Comparison of ENCODE assay signal across 3 cellular contexts in genomic region chr6:102832021-102832420, GRCh38.
TF ChIP-seq lines count a peak whose summit lies in the region.

No MANE protein-coding gene starts in this region.

TF ChIP-seq in A549, 52 proteins besides CTCF, POLR2A, EP300 and RAD21:
- peak; percentile 80 for TF ChIP-seq MAFK (IDR thresholded peaks at IDR 0.05; ENCODE audit: partially characterized antibody)
- TF ChIP-seq NFE2L2 (conservative IDR thresholded peaks at IDR 0.05; ENCODE audit: low read length) = no peak

TF ChIP-seq in IMR-90, 13 proteins besides CTCF, POLR2A, EP300 and RAD21:
- TF ChIP-seq RFX5 (IDR thresholded peaks at IDR 0.05; ENCODE audit: low read depth, low read length) = no peak
- TF ChIP-seq RCOR1 (IDR thresholded peaks at IDR 0.05; ENCODE audit: insufficient replicate concordance, low read length) = no peak
- TF ChIP-seq CHD1 (IDR thresholded peaks at IDR 0.05; ENCODE audit: low read depth, low read length) = no peak
- TF ChIP-seq SMC3 (IDR thresholded peaks at IDR 0.05; ENCODE audit: low read depth, low read length) = no peak
- no peak for TF ChIP-seq ELK1 (IDR thresholded peaks at IDR 0.05; ENCODE audit: borderline replicate concordance, low read depth, low read length)
- no peak for TF ChIP-seq BHLHE40 (IDR thresholded peaks at IDR 0.05; ENCODE audit: low read depth, low read length)
- TF ChIP-seq MAFK (IDR thresholded peaks at IDR 0.05; ENCODE audit: low read depth, low read length) = peak; percentile 95
- TF ChIP-seq FOS (IDR thresholded peaks at IDR 0.05; ENCODE audit: low read depth, low read length) = no peak
TF ChIP-seq in IMR-90: peak in this region for 1.

TF ChIP-seq in H1, 55 proteins besides CTCF, POLR2A, EP300 and RAD21:
- TF ChIP-seq USF2 (IDR thresholded peaks at IDR 0.05; ENCODE audit: low read length) (no peak), MAFK (IDR thresholded peaks at IDR 0.05; ENCODE audit: low read depth, low read length) (peak; percentile 81; the same call in 1 of the 2 replicates), ATF2 (IDR thresholded peaks at IDR 0.05; ENCODE audit: low read length) (no peak), RFX5 (IDR thresholded peaks at IDR 0.05; ENCODE audit: borderline replicate concordance, low read depth, low read length) (no peak), BACH1 (IDR thresholded peaks at IDR 0.05; ENCODE audit: low read length) (no peak)
